ENCODE assay signal across 11 cellular contexts in genomic region chr9:76654575-76654974, GRCh38.
DNase-seq lines count a peak whose midpoint lies in the region; ATAC-seq and TF ChIP-seq lines count a peak whose summit lies in the region.
"Had no signal": no experiment of that assay in that cellular context is flagged by ENCODE, and none has a peak within 500 bp of the region (broad histone marks: within the 10 kb centered on the region; RNA-seq: fewer than 3 reads in every experiment).

No MANE protein-coding gene starts in this region.

- peak overlapping the region; percentile 7 for H3K4me2 ChIP-seq in fibroblast of lung (ENCODE audit: extremely low read depth, insufficient read depth, low read length)

- no peak overlapping the region for H3K4me3 ChIP-seq in SJSA1
- no peak overlapping the region for H3K4me3 ChIP-seq in fibroblast of lung (replicated peaks in 1 of 4; ENCODE audit: control extremely low read depth in 1 of 4, insufficient read depth in 1 of 4, low read depth in 3 of 4, low read length in 4 of 4)
- H3K4me3 ChIP-seq in skeletal muscle cell (ENCODE audit: low read depth, low read length), result no peak overlapping the region
- no peak overlapping the region for H3K4me3 ChIP-seq in uterus

- TF ChIP-seq POLR2A in uterus (IDR thresholded peaks at IDR 0.05), result no peak

- no peak overlapping the region for H3K27ac Mint-ChIP-seq in glutamatergic neuron (ENCODE audit: unreplicated experiment)
- H3K27ac Mint-ChIP-seq: WTC11 had no signal

- no peak overlapping the region for H3K4me3 Mint-ChIP-seq in glutamatergic neuron (ENCODE audit: unreplicated experiment)
- H3K4me3 Mint-ChIP-seq: brain, WTC11 had no signal

- H3K79me2 ChIP-seq in fibroblast of lung (ENCODE audit: control insufficient read depth, insufficient read depth, low read length), result no peaks in the 10 kb centered on the region

- TF ChIP-seq CTCF in fibroblast of lung (conservative IDR thresholded peaks at IDR 0.05 in 1 of 2, IDR thresholded peaks at IDR 0.05 in 1 of 2; ENCODE audit: low read depth in 1 of 2, low read length in 2 of 2) (no peak), uterus (IDR thresholded peaks at IDR 0.05) (no peak), glutamatergic neuron (IDR thresholded peaks at IDR 0.05; ENCODE audit: partially characterized antibody, unreplicated experiment) (no peak)

- no peaks in the 10 kb centered on the region for H3K9me3 ChIP-seq in SJSA1 (replicated peaks)
- no peaks in the 10 kb centered on the region for H3K9me3 ChIP-seq in fibroblast of lung (ENCODE audit: control insufficient read depth, insufficient read depth, low read depth, low read length)
- H3K9me3 ChIP-seq in uterus, result no peaks in the 10 kb centered on the region

- no peaks in the 10 kb centered on the region for H3K27me3 Mint-ChIP-seq in glutamatergic neuron (ENCODE audit: unreplicated experiment)
- H3K27me3 Mint-ChIP-seq: brain had no signal

- peaks cover 5% of the 10 kb centered on the region for H3K4me1 Mint-ChIP-seq in glutamatergic neuron (ENCODE audit: low read depth, unreplicated experiment)

- no peaks in the 10 kb centered on the region for H3K36me3 ChIP-seq in SJSA1
- no peaks in the 10 kb centered on the region for H3K36me3 ChIP-seq in fibroblast of lung (ENCODE audit: control insufficient read depth, insufficient read depth, low read length)
- no peaks in the 10 kb centered on the region for H3K36me3 ChIP-seq in uterus

- intact Hi-C loops in uterus (cut with DNase I; ENCODE audit: low total_unique reads), result no loop called here

- no peaks in the 10 kb centered on the region for H3K36me3 Mint-ChIP-seq in glutamatergic neuron (ENCODE audit: unreplicated experiment)
- H3K36me3 Mint-ChIP-seq: WTC11 had no signal

- H3K9me3 Mint-ChIP-seq in glutamatergic neuron (ENCODE audit: unreplicated experiment), result no peaks in the 10 kb centered on the region
- H3K9me3 Mint-ChIP-seq: brain, WTC11 had no signal

- no peak for ATAC-seq in HG03378 (IDR thresholded peaks at IDR 0.05; ENCODE audit: unreplicated experiment)
- ATAC-seq: sciatic nerve, WTC11 had no signal

- peak; percentile 94 for DNase-seq in ELR (ENCODE audit: low read depth)
- peak; percentile 51 to 91 for DNase-seq in SJSA1 (ENCODE audit: low read depth in 1 of 2, low spot score in 2 of 2)
- DNase-seq in fibroblast of lung (ENCODE audit: low read depth in 2 of 2), result peak; percentile 97 to 98
- DNase-seq in skeletal muscle cell (ENCODE audit: low read depth), result peak; percentile 89
- DNase-seq in HEK293T (ENCODE audit: extremely low spot score), result no peak
- no peak for DNase-seq in uterus
- DNase-seq in glutamatergic neuron, result no peak

- no peaks in the 10 kb centered on the region for H4K20me1 ChIP-seq in fibroblast of lung (ENCODE audit: control insufficient read depth, extremely low read depth, insufficient read depth, low read length)

- H3K27me3 ChIP-seq in SJSA1 (replicated peaks) (no peaks in the 10 kb centered on the region), fibroblast of lung (ENCODE audit: control insufficient read depth, insufficient read depth, low read length) (no peaks in the 10 kb centered on the region), uterus (no peaks in the 10 kb centered on the region)

- no peak overlapping the region for H3K9ac ChIP-seq in fibroblast of lung (ENCODE audit: insufficient read depth, low read length)

- H3K27ac ChIP-seq in SJSA1 (peak overlapping the region; percentile 96), fibroblast of lung (ENCODE audit: insufficient read depth, low read length) (peak overlapping the region; percentile 81), uterus (no peak overlapping the region)

- peaks cover 78% of the 10 kb centered on the region for H3K4me1 ChIP-seq in SJSA1 (replicated peaks)
- peaks cover 20% of the 10 kb centered on the region for H3K4me1 ChIP-seq in fibroblast of lung (ENCODE audit: control insufficient read depth, extremely low read depth, insufficient read depth, low read length)
- H3K4me1 ChIP-seq in uterus, result no peaks in the 10 kb centered on the region

- POLR2A ChIA-PET in HEK293T (lab: Yijun Ruan, JAX), result no interaction called here

- H2AFZ ChIP-seq in fibroblast of lung (ENCODE audit: low read length), result no peak overlapping the region

- CTCF ChIA-PET in HEK293T (lab: Yijun Ruan, JAX), result interaction anchor here (0.6 kb wide), 1 partner anchor 136 kb away, joined by 3 read pairs; no protein-coding TSS in a partner anchor

TF ChIP-seq in HEK293T, 16 proteins besides CTCF, POLR2A, EP300 and RAD21:
- TF ChIP-seq TARDBP (IDR thresholded peaks at IDR 0.05) (no peak), FOXM1 (IDR thresholded peaks at IDR 0.05; ENCODE audit: borderline replicate concordance) (no peak), ELF4 (IDR thresholded peaks at IDR 0.05) (no peak), NFRKB (IDR thresholded peaks at IDR 0.05) (no peak), L3MBTL2 (conservative IDR thresholded peaks at IDR 0.05) (no peak), LEF1 (IDR thresholded peaks at IDR 0.05; ENCODE audit: borderline replicate concordance) (no peak), HDGF (IDR thresholded peaks at IDR 0.05; ENCODE audit: borderline replicate concordance) (no peak), SP1 (IDR thresholded peaks at IDR 0.05) (no peak), FOXA1 (IDR thresholded peaks at IDR 0.05) (no peak), SUZ12 (IDR thresholded peaks at IDR 0.05) (no peak), ZNF384 (IDR thresholded peaks at IDR 0.05) (no peak), BHLHE40 (IDR thresholded peaks at IDR 0.05; ENCODE audit: borderline replicate concordance) (no peak), CTBP1 (IDR thresholded peaks at IDR 0.05; ENCODE audit: borderline replicate concordance) (no peak), ARNT (IDR thresholded peaks at IDR 0.05) (no peak), FOXK2 (IDR thresholded peaks at IDR 0.05) (no peak)
- TF ChIP-seq, protein P1, sequence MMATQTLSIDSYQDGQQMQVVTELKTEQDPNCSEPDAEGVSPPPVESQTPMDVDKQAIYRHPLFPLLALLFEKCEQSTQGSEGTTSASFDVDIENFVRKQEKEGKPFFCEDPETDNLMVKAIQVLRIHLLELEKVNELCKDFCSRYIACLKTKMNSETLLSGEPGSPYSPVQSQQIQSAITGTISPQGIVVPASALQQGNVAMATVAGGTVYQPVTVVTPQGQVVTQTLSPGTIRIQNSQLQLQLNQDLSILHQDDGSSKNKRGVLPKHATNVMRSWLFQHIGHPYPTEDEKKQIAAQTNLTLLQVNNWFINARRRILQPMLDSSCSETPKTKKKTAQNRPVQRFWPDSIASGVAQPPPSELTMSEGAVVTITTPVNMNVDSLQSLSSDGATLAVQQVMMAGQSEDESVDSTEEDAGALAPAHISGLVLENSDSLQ (IDR thresholded peaks at IDR 0.05), result no peak

Comparison
In these comparisons a context has a peak if more than half of its experiments do, and no peak if none do; other contexts are left out.
1. DNase-seq: peak in ELR (single experiment), SJSA1 (2 of 2), fibroblast of lung (2 of 2) and skeletal muscle cell (single experiment); none in HEK293T (single experiment), uterus (0 of 2) and glutamatergic neuron (single experiment).
2. H3K27ac ChIP-seq: peak in SJSA1 (single experiment) and fibroblast of lung (single experiment); none in uterus (0 of 2).